26 cellular contexts compared by ENCODE assay signal in the genomic region with DNA sequence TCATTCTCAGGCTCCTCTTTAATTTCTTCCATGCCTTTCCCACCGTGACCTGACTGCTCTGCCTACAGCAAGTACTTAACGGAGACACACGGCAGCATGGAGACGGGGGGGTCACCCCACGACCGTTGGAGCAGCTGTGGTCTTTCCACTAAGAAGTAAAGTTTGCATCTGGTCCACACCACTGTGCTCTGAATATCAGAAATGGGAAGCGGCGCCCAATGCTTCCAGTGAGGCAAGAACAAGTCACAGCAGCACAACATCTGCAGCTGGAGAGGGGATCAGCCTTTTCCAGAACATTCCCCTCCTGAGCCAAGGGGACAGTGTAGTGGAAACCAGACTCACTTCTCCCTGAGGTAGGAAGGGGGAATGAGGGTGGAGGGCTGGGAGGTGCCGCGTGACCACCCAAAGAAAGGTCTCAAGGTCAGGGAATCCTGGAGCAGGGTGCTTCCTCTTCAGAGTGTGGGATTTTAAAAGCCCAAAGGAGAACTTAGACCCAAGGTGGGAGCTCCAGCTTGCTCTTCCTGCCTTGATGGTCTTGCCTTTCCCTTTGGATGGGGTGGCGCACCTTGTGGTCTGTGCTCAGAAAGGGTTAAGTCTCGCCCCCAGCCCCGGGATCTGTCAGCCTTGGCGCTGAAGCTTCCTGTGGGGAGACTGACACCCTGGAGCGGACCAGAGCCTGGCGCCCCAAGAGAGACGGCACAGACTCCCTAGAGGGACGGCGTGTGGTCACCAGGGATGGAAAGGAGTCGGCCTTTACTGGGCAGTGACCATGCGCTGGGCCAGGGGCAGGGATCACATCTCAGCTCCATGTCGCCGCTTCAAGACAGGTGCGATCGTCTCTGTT. TPM values are rescaled to one million over a fixed set of nuclear protein-coding genes. Genes with fewer than 3 reads are reported as not detected.
DNase-seq lines count a peak whose midpoint lies in the region; FAIRE-seq and TF ChIP-seq lines count a peak whose summit lies in the region.
"Had no signal": no experiment of that assay in that cellular context is flagged by ENCODE, and none has a peak within 500 bp of the region (broad histone marks: within the 10 kb centered on the region; RNA-seq: fewer than 3 reads in every experiment).

No MANE protein-coding gene starts in this region.

- H3K9me3 ChIP-seq in kidney (ENCODE audit: control insufficient read depth in 1 of 2, low read length in 2 of 2) (no peaks in the 10 kb centered on the region), testis (no peaks in the 10 kb centered on the region)
- H3K9me3 ChIP-seq: spleen, thyroid gland had no signal

- no peaks in the 10 kb centered on the region for H3K27me3 ChIP-seq in testis
- H3K27me3 ChIP-seq: SJSA1, thyroid gland had no signal

- peak; percentile 10 for DNase-seq in NCI-H524 treated with DMSO at 0.1 percent for 48 hours (lab: John Stamatoyannopoulos, UW)
- DNase-seq in astrocyte of the hippocampus (ENCODE audit: low read depth, low spot score) = peak; percentile 26
- DNase-seq in kidney = peak; percentile 71
- peak; percentile 63 for DNase-seq in testis
- no peak for DNase-seq in DMS114 treated with DMSO at 0.1 percent for 48 hours (lab: John Stamatoyannopoulos, UW; ENCODE audit: unreplicated experiment)
- no peak for DNase-seq in NCI-H2196 treated with DMSO at 0.1 percent for 48 hours (lab: John Stamatoyannopoulos, UW; ENCODE audit: unreplicated experiment)
- no peak for DNase-seq in NCI-H510A treated with DMSO at 0.1 percent for 48 hours (lab: John Stamatoyannopoulos, UW)
- DNase-seq: activated CD4-positive, alpha-beta T cell treated with anti-CD3 and anti-CD28 coated beads for 4 hours; activated effector memory CD4-positive, alpha-beta T cell treated with anti-CD3 and anti-CD28 coated beads, Interleukin-2, amount 50 U/mL, for 16 hours; C1 segment of cervical spinal cord; DMS79 treated with DMSO at 0.1 percent for 48 hours; dorsolateral prefrontal cortex; foreskin melanocyte; GDM1; GM23248; left cardiac atrium; NCI-H1436 treated with DMSO at 0.1 percent for 48 hours; NCI-H2107; NCI-H774; spleen; stimulated activated CD4-positive, alpha-beta T cell treated with anti-CD3 and anti-CD28 coated beads, Interleukin-2, amount 100 ng/mL, for 24 hours; stimulated activated CD8-positive, alpha-beta memory T cell treated with anti-CD3 and anti-CD28 coated beads, Interleukin-4, amount 100 ng/mL, for 48 hours; T-helper 9 cell had no signal

- H3K9ac ChIP-seq in kidney (ENCODE audit: low read length in 2 of 2) = no peak overlapping the region
- H3K9ac ChIP-seq: GM23248, KMS-11 had no signal

- TF ChIP-seq POLR2A in testis (IDR thresholded peaks at IDR 0.05) = no peak

- TF ChIP-seq CTCF in kidney (IDR thresholded peaks at IDR 0.05; ENCODE audit: borderline replicate concordance, extremely low read depth, insufficient read depth) (no peak), testis (IDR thresholded peaks at IDR 0.05) (no peak)

- 67 to 71% methylated on average over 25 of the region's 25 CpGs for WGBS in testis, 2 donors

- intact Hi-C loops in kidney (cut with DNase I) (no loop called here), testis (cut with DNase I; ENCODE audit: low total_unique reads) (no loop called here)

- H3K4me1 ChIP-seq in kidney (ENCODE audit: control insufficient read depth in 1 of 2, insufficient read depth in 1 of 2, low read depth in 1 of 2, low read length in 2 of 2) (no peaks in the 10 kb centered on the region), testis (peaks cover 32% of the 10 kb centered on the region)
- H3K4me1 ChIP-seq: SJSA1, spleen had no signal

- H3K36me3 ChIP-seq in kidney (ENCODE audit: control insufficient read depth in 1 of 2, insufficient read depth in 2 of 2, low read length in 2 of 2) (no peaks in the 10 kb centered on the region), testis (ENCODE audit: low read depth, missing control alignments) (no peaks in the 10 kb centered on the region)
- H3K36me3 ChIP-seq: SJSA1, spleen, thyroid gland had no signal

- H3K4me3 ChIP-seq in kidney (ENCODE audit: low read length in 2 of 2) (no peak overlapping the region), testis (no peak overlapping the region)
- H3K4me3 ChIP-seq: dorsolateral prefrontal cortex, GM23248, SJSA1, spleen, thyroid gland had no signal

- FAIRE-seq in kidney (lab: Jason Lieb, UNC) = no peak

- no peak overlapping the region for H3K27ac ChIP-seq in kidney (ENCODE audit: low read depth in 2 of 2, low read length in 2 of 2)
- H3K27ac ChIP-seq in testis = peak overlapping the region; percentile 82
- H3K27ac ChIP-seq: dorsolateral prefrontal cortex, GM23248, KMS-11, SJSA1, spleen, thyroid gland had no signal

RNA-seq across cellular contexts. Expression of gene SMOC2, which starts 25.6 kb away (rescaled TPM):
- total RNA-seq in kidney (13.1 TPM), testis (100 to 1,000 TPM in 1 of 2 donors, 10 to 100 TPM in 1; 78.4 to 140 TPM)
- polyA plus RNA-seq in kidney (ENCODE audit: insufficient read depth, low read depth, low replicate concordance) (6.5 TPM), testis (ENCODE audit: insufficient read depth, low read depth, low replicate concordance) (110 TPM)
- total RNA-seq: GM23248, SJSA1 had no signal
- polyA plus RNA-seq: GM23248 had no signal

Comparison
In these comparisons a context has a peak if more than half of its experiments do, and no peak if none do; other contexts are left out.
1. DNase-seq: peak in NCI-H524 treated with DMSO at 0.1 percent for 48 hours (single experiment), astrocyte of the hippocampus (single experiment), kidney (single experiment) and testis (single experiment); none in DMS114 treated with DMSO at 0.1 percent for 48 hours (single experiment), NCI-H2196 treated with DMSO at 0.1 percent for 48 hours (single experiment) and NCI-H510A treated with DMSO at 0.1 percent for 48 hours (single experiment).
2. H3K27ac ChIP-seq: peak in testis (2 of 2); none in kidney (0 of 2).